ENCODE assay signal across 19 cellular contexts in the genomic region with DNA sequence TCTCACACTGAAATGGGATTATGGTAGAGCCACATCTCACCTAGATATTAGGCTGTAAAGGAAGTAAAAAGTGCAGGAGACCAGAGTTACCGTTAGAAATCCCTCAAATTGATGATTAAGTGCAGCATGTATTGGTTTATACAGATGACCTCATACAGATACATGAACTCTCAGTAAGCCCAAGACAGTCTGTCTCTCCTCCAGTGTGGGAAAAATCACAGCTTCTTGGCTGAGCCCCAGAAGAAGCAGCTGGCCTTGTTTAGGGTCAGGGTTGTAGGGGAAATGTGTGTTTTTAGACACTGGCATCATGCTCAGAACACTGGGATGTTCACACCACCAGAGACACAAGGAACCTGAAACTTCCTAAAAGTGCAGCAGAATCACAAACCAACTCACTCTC.
DNase-seq lines count a peak whose midpoint lies in the region; ATAC-seq and TF ChIP-seq lines count a peak whose summit lies in the region.
"Had no signal": no experiment of that assay in that cellular context is flagged by ENCODE, and none has a peak within 500 bp of the region (broad histone marks: within the 10 kb centered on the region; RNA-seq: fewer than 3 reads in every experiment).

No MANE protein-coding gene starts in this region.

- no peak for TF ChIP-seq CTCF in fibroblast of pulmonary artery (IDR thresholded peaks at IDR 0.05; ENCODE audit: low read length, missing control alignments)

- no peaks in the 10 kb centered on the region for H4K20me1 ChIP-seq in GM23248 (ENCODE audit: insufficient read depth)

- peak; percentile 44 for DNase-seq in GM23248
- peak; percentile 11 for DNase-seq in fibroblast of pulmonary artery (ENCODE audit: low read depth)
- peak; percentile 13 for DNase-seq in stromal cell of bone marrow (ENCODE audit: low read depth)
- DNase-seq in stimulated activated CD8-positive, alpha-beta memory T cell treated with anti-CD3 and anti-CD28 coated beads, Interleukin-4, amount 100 ng/mL, for 48 hours = no peak
- no peak for DNase-seq in NCI-H1105 treated with DMSO at 0.1 percent for 48 hours (lab: John Stamatoyannopoulos, UW)
- DNase-seq: activated CD4-positive, alpha-beta T cell treated with anti-CD3 and anti-CD28 coated beads for 1 hour; effector memory CD4-positive, alpha-beta T cell; foreskin melanocyte; GOT3; NCI-H2029; NCI-H526; nephron progenitor cell; PC-9; T1000; testis had no signal

- H3K9me3 ChIP-seq in GM23248 (ENCODE audit: low read depth) = no peaks in the 10 kb centered on the region
- H3K9me3 ChIP-seq: BLaER1 treated with 17β-estradiol and CSF1 and Interleukin-3, amounts not matched to agents 10 nM and 100 nM; testis had no signal

- no peak overlapping the region for H3K9ac ChIP-seq in GM23248
- H3K9ac ChIP-seq: BLaER1 treated with 17β-estradiol and CSF1 and Interleukin-3, amounts not matched to agents 10 nM and 100 nM had no signal

- peaks cover 6% of the 10 kb centered on the region; the same call in 1 of the 2 replicates for H3K36me3 ChIP-seq in GM23248 (ENCODE audit: low read depth)

- H3F3A ChIP-seq in GM23248 (ENCODE audit: insufficient read depth) = no peaks in the 10 kb centered on the region

- H3K9me2 ChIP-seq in GM23248 (ENCODE audit: insufficient read depth) = no peaks in the 10 kb centered on the region

- H3K27ac ChIP-seq in GM23248 = no peak overlapping the region
- H3K27ac ChIP-seq: BLaER1 treated with 17β-estradiol and CSF1 and Interleukin-3, amounts not matched to agents 10 nM and 100 nM; PC-9; testis had no signal

- H3K4me2 ChIP-seq in GM23248 (ENCODE audit: unreplicated experiment) = no peak overlapping the region
- H3K4me2 ChIP-seq: BLaER1 treated with 17β-estradiol and CSF1 and Interleukin-3, amounts not matched to agents 10 nM and 100 nM; PC-9 had no signal

- peak; percentile 53; the same call in 2 of the 3 replicates for ATAC-seq in SK-N-SH treated with all-trans-retinoic acid at 6 μM for 48 hours
- no peak for ATAC-seq in HG02588 (IDR thresholded peaks at IDR 0.05; ENCODE audit: unreplicated experiment)
- ATAC-seq: activated T-helper 17 cell treated with anti-CD3 and anti-CD28 coated beads, Interleukin-2, amount 50 U/mL, for 72 hours had no signal

- no peak overlapping the region for H2AFZ ChIP-seq in GM23248
- H2AFZ ChIP-seq: PC-9 had no signal

- H3K4me3 ChIP-seq in GM23248 (no peak overlapping the region), fibroblast of pulmonary artery (replicated peaks; ENCODE audit: low read depth, low read length) (no peak overlapping the region)
- H3K4me3 ChIP-seq: BLaER1 treated with 17β-estradiol and CSF1 and Interleukin-3, amounts not matched to agents 10 nM and 100 nM; PC-9; testis had no signal

- no peaks in the 10 kb centered on the region for H3K27me3 ChIP-seq in GM23248 (replicated peaks; ENCODE audit: insufficient read depth)
- H3K27me3 ChIP-seq: BLaER1 treated with 17β-estradiol and CSF1 and Interleukin-3, amounts not matched to agents 10 nM and 100 nM; testis had no signal

- in situ Hi-C loops in GM23248 (cut with MboI) = no loop called here

- WGBS in GM23248 (ENCODE audit: low coverage in 1 of 2, low lambda C conversion rate in 2 of 2, missing lambda C conversion rate in 2 of 2), 2 experiments = 4 to 10% methylated on average over 1 of the region's 1 CpG

- no peaks in the 10 kb centered on the region for H3K79me2 ChIP-seq in GM23248 (ENCODE audit: insufficient read depth)

- H3K4me1 ChIP-seq in GM23248 (ENCODE audit: insufficient read depth) = no peaks in the 10 kb centered on the region
- H3K4me1 ChIP-seq: BLaER1 treated with 17β-estradiol and CSF1 and Interleukin-3, amounts not matched to agents 10 nM and 100 nM; testis had no signal

TF ChIP-seq in SK-N-SH treated with all-trans-retinoic acid at 6 μM for 48 hours, 23 proteins besides CTCF, POLR2A, EP300 and RAD21:
- TF ChIP-seq ISL1 (CRISPR knock-in tag; IDR thresholded peaks at IDR 0.05) = no peak
- no peak for TF ChIP-seq TOX (CRISPR knock-in tag; IDR thresholded peaks at IDR 0.05; ENCODE audit: borderline replicate concordance)
TF ChIP-seq in SK-N-SH treated with all-trans-retinoic acid at 6 μM for 48 hours: peak in this region for 0.

Comparison
In these comparisons a context has a peak if more than half of its experiments do, and no peak if none do; other contexts are left out.
1. DNase-seq: peak in GM23248 (single experiment), fibroblast of pulmonary artery (single experiment) and stromal cell of bone marrow (single experiment); none in stimulated activated CD8-positive, alpha-beta memory T cell treated with anti-CD3 and anti-CD28 coated beads, Interleukin-4, amount 100 ng/mL, for 48 hours (single experiment) and NCI-H1105 treated with DMSO at 0.1 percent for 48 hours (single experiment).